8 cellular contexts compared by ENCODE assay signal in genomic region chr16:30660424-30661251, GRCh38. TPM values are rescaled to one million over a fixed set of nuclear protein-coding genes. Genes with fewer than 3 reads are reported as not detected.
A peak's percentile ranks its signal among the peaks of the same experiment; 100 is the strongest.
DNase-seq lines count a peak whose midpoint lies in the region; ATAC-seq and TF ChIP-seq lines count a peak whose summit lies in the region.

No MANE protein-coding gene starts in this region.

- H3K4me1 ChIP-seq in MM.1S (ENCODE audit: low read length) (peaks cover 11% of the 10 kb centered on the region; the same call in 1 of the 2 replicates), foreskin keratinocyte (peaks cover 9% of the 10 kb centered on the region)

- H3K4me2 ChIP-seq in MM.1S (ENCODE audit: low read depth, low read length), result peak overlapping the region; percentile 87

- H3K9me3 ChIP-seq in MM.1S (replicated peaks; ENCODE audit: insufficient read depth, low read length), result no peaks in the 10 kb centered on the region

- H3K4me3 ChIP-seq in AG09309 (ENCODE audit: control insufficient read depth, low read depth, low read length), result peak overlapping the region; percentile 91
- H3K4me3 ChIP-seq in MM.1S (ENCODE audit: low read length), result peak overlapping the region; percentile 95

- H3F3A ChIP-seq in MM.1S (ENCODE audit: insufficient read depth, low read length), result peaks cover 25% of the 10 kb centered on the region

- peak overlapping the region; percentile 83 for H3K9ac ChIP-seq in MM.1S (ENCODE audit: low read length)

- TF ChIP-seq CTCF in AG09309 (IDR thresholded peaks at IDR 0.05; ENCODE audit: control insufficient read depth, insufficient read depth, low read depth, low read length, missing control alignments) (no peak), MM.1S (IDR thresholded peaks at IDR 0.05; ENCODE audit: low read length) (no peak), foreskin keratinocyte (conservative IDR thresholded peaks at IDR 0.05) (no peak)

- ATAC-seq in foreskin keratinocyte, result no peak
- no peak for ATAC-seq in GM18511 (IDR thresholded peaks at IDR 0.05; ENCODE audit: unreplicated experiment)

- DNase-seq in AG09309 (ENCODE audit: low read depth) (no peak), MM.1S (peak; percentile 85), foreskin keratinocyte (peak in 1 of 2 donors; percentile 28), NCI-H774 (lab: John Stamatoyannopoulos, UW) (no peak), NCI-H2107 treated with DMSO at 0.1 percent for 48 hours (lab: John Stamatoyannopoulos, UW; ENCODE audit: unreplicated experiment) (no peak)
- peak; percentile 82 to 86 for DNase-seq in activated T-cell treated with anti-CD3 and anti-CD28 coated beads, Interleukin-2, amount 50 U/mL, for 48 hours
- peak; percentile 88 for DNase-seq in stimulated activated CD4-positive, alpha-beta T cell treated with anti-CD3 and anti-CD28 coated beads, Interleukin-15, amount 100 ng/mL, for 24 hours

- H2AFZ ChIP-seq in MM.1S (ENCODE audit: low read length), result peak overlapping the region; percentile 63; the same call in 1 of the 2 replicates

- no peaks in the 10 kb centered on the region for H4K20me1 ChIP-seq in MM.1S (ENCODE audit: insufficient read depth, low read length)

- peaks cover 5% of the 10 kb centered on the region for H3K36me3 ChIP-seq in MM.1S (replicated peaks; ENCODE audit: insufficient read depth, low read length)

- H3K27ac ChIP-seq in MM.1S (ENCODE audit: low read length), result peak overlapping the region; percentile 62; the same call in 1 of the 2 replicates
- H3K27ac ChIP-seq in foreskin keratinocyte, result peak overlapping the region; percentile 92

- H3K9me2 ChIP-seq in MM.1S (replicated peaks; ENCODE audit: insufficient read depth, low read length), result no peaks in the 10 kb centered on the region

- H3K27me3 ChIP-seq in MM.1S (replicated peaks; ENCODE audit: insufficient read depth, low read length) (no peaks in the 10 kb centered on the region), foreskin keratinocyte (no peaks in the 10 kb centered on the region)

- H3K79me2 ChIP-seq in MM.1S (ENCODE audit: low read length), result peaks cover 57% of the 10 kb centered on the region

RNA-seq across cellular contexts. Expression of gene FBRS, which starts 2.4 kb away (rescaled TPM):
- total RNA-seq in foreskin keratinocyte, result 23.0 and 25.2 TPM in 2 replicates
- 30.9 and 31.2 TPM in 2 replicates for polyA plus RNA-seq in foreskin keratinocyte

RNA-seq across cellular contexts. Expression of gene PRR14, which starts 9.9 kb away (rescaled TPM):
- total RNA-seq in foreskin keratinocyte, result 25.7 and 26.6 TPM in 2 replicates
- polyA plus RNA-seq in foreskin keratinocyte, result 37.0 and 39.0 TPM in 2 replicates

RNA-seq across cellular contexts. Expression of gene SRCAP, which starts 38.3 kb away (rescaled TPM):
- 16.0 TPM in 2 replicates for total RNA-seq in foreskin keratinocyte
- 0.60 and 0.96 TPM in 2 replicates for polyA plus RNA-seq in foreskin keratinocyte

RNA-seq across cellular contexts. Expression of gene ZNF689, which starts 50.4 kb away (rescaled TPM):
- total RNA-seq in foreskin keratinocyte, result 7.6 and 8.4 TPM in 2 replicates
- polyA plus RNA-seq in foreskin keratinocyte, result 3.6 and 4.2 TPM in 2 replicates

Comparison
In these comparisons a context has a peak if more than half of its experiments do, and no peak if none do; other contexts are left out.
1. DNase-seq: peak in MM.1S (single experiment), activated T-cell treated with anti-CD3 and anti-CD28 coated beads, Interleukin-2, amount 50 U/mL, for 48 hours (2 of 2) and stimulated activated CD4-positive, alpha-beta T cell treated with anti-CD3 and anti-CD28 coated beads, Interleukin-15, amount 100 ng/mL, for 24 hours (single experiment); none in AG09309 (single experiment), NCI-H774 (single experiment) and NCI-H2107 treated with DMSO at 0.1 percent for 48 hours (single experiment).